Comparison of ENCODE assay signal across 9 cellular contexts in genomic region chr6:146543940-146544661, GRCh38. TPM values are rescaled to one million over a fixed set of nuclear protein-coding genes. Genes with fewer than 3 reads are reported as not detected.
DNase-seq lines count a peak whose midpoint lies in the region; ATAC-seq, FAIRE-seq and TF ChIP-seq lines count a peak whose summit lies in the region.
"Had no signal": no experiment of that assay in that cellular context is flagged by ENCODE, and none has a peak within 500 bp of the region (broad histone marks: within the 10 kb centered on the region; RNA-seq: fewer than 3 reads in every experiment).

No MANE protein-coding gene starts in this region.

- no peak for FAIRE-seq in frontal cortex (lab: Jason Lieb, UNC)

- H3K27ac Mint-ChIP-seq in activated T-helper 17 cell treated with anti-CD3 and anti-CD28 coated beads, Interleukin-2, amount 50 U/mL, for 72 hours: no peak overlapping the region
- H3K27ac Mint-ChIP-seq in nephron: peak overlapping the region; percentile 96 to 99 (median 99)

- H3K36me3 Mint-ChIP-seq in activated T-helper 17 cell treated with anti-CD3 and anti-CD28 coated beads, Interleukin-2, amount 50 U/mL, for 72 hours (ENCODE audit: low read depth): no peaks in the 10 kb centered on the region
- peaks cover 8% of the 10 kb centered on the region for H3K36me3 Mint-ChIP-seq in nephron (ENCODE audit: low read depth)

- peak; percentile 60 for DNase-seq in activated effector memory CD4-positive, alpha-beta T cell treated with anti-CD3 and anti-CD28 coated beads, Interleukin-2, amount 50 U/mL, for 16 hours
- no peak for DNase-seq in activated effector memory CD4-positive, alpha-beta T cell treated with Interleukin-2 at 50 U/mL for 16 hours
- peak; percentile 46 for DNase-seq in HT1080 (ENCODE audit: low read depth)
- peak; percentile 6 to 10 for DNase-seq in frontal cortex (ENCODE audit: low spot score in 2 of 2)
- no peak for DNase-seq in NCI-H2029 treated with DMSO at 0.1 percent for 48 hours (lab: John Stamatoyannopoulos, UW)
- DNase-seq in NCI-H1092 treated with DMSO at 0.1 percent for 48 hours (lab: John Stamatoyannopoulos, UW): no peak

- TF ChIP-seq CTCF in nephron (IDR thresholded peaks at IDR 0.05; ENCODE audit: unreplicated experiment in 3 of 3): no peak

- H3K4me3 Mint-ChIP-seq in activated T-helper 17 cell treated with anti-CD3 and anti-CD28 coated beads, Interleukin-2, amount 50 U/mL, for 72 hours: peak overlapping the region; percentile 74
- peak overlapping the region; percentile 100 for H3K4me3 Mint-ChIP-seq in nephron

- ATAC-seq in activated T-helper 17 cell treated with anti-CD3 and anti-CD28 coated beads, Interleukin-2, amount 50 U/mL, for 72 hours (replicated peaks): peak; percentile 21

- H3K27me3 Mint-ChIP-seq in activated T-helper 17 cell treated with anti-CD3 and anti-CD28 coated beads, Interleukin-2, amount 50 U/mL, for 72 hours: peaks cover 36% of the 10 kb centered on the region
- peaks cover 3% of the 10 kb centered on the region for H3K27me3 Mint-ChIP-seq in nephron (ENCODE audit: low read depth)

- no peaks in the 10 kb centered on the region for H3K9me3 Mint-ChIP-seq in activated T-helper 17 cell treated with anti-CD3 and anti-CD28 coated beads, Interleukin-2, amount 50 U/mL, for 72 hours
- H3K9me3 Mint-ChIP-seq in nephron: no peaks in the 10 kb centered on the region

- no peaks in the 10 kb centered on the region for H3K4me1 Mint-ChIP-seq in activated T-helper 17 cell treated with anti-CD3 and anti-CD28 coated beads, Interleukin-2, amount 50 U/mL, for 72 hours
- peaks cover 41% of the 10 kb centered on the region for H3K4me1 Mint-ChIP-seq in nephron

RNA-seq across cellular contexts. Expression of gene RAB32, which starts 0.5 kb away (rescaled TPM):
- 33.2 and 40.6 TPM in 2 replicates for total RNA-seq in HT1080 (2014; rRNA removed; shearing (Covaris generic))
- 31.2 and 35.8 TPM in 2 replicates for polyA plus RNA-seq in HT1080 (2015; cell fraction: cytosol; rRNA removed)
- polyA plus RNA-seq in HT1080 (2015; cell fraction: nucleus; rRNA removed): 10.8 and 11.4 TPM in 2 replicates
- under 1 TPM in 1 of 2 donors, not detected in 1; 0.37 TPM for total RNA-seq in activated T-helper 17 cell treated with anti-CD3 and anti-CD28 coated beads, Interleukin-2, amount 50 U/mL, for 72 hours
- 6.9 TPM for total RNA-seq in frontal cortex

RNA-seq across cellular contexts. Expression of gene ADGB, which starts 54.7 kb away (rescaled TPM):
- not detected in 2 replicates for total RNA-seq in HT1080 (2014; rRNA removed; shearing (Covaris generic))
- polyA plus RNA-seq in HT1080 (2015; cell fraction: cytosol; rRNA removed): not detected in 2 replicates
- not detected in 2 replicates for polyA plus RNA-seq in HT1080 (2015; cell fraction: nucleus; rRNA removed)
- total RNA-seq in activated T-helper 17 cell treated with anti-CD3 and anti-CD28 coated beads, Interleukin-2, amount 50 U/mL, for 72 hours: not detected
- total RNA-seq in frontal cortex: under 0.01 TPM
- total RNA-seq: glomerular endothelial cell had no signal

Comparison
In these comparisons a context has a peak if more than half of its experiments do, and no peak if none do; other contexts are left out.
1. DNase-seq: peak in activated effector memory CD4-positive, alpha-beta T cell treated with anti-CD3 and anti-CD28 coated beads, Interleukin-2, amount 50 U/mL, for 16 hours (single experiment), HT1080 (single experiment) and frontal cortex (2 of 2); none in activated effector memory CD4-positive, alpha-beta T cell treated with Interleukin-2 at 50 U/mL for 16 hours (single experiment), NCI-H2029 treated with DMSO at 0.1 percent for 48 hours (single experiment) and NCI-H1092 treated with DMSO at 0.1 percent for 48 hours (single experiment).